Comparison of ENCODE assay signal across 8 cellular contexts in genomic region chr10:36888925-36889573, GRCh38.
DNase-seq lines count a peak whose midpoint lies in the region; FAIRE-seq and TF ChIP-seq lines count a peak whose summit lies in the region.

No MANE protein-coding gene starts in this region.

- H3K27me3 ChIP-seq in esophagus squamous epithelium: no peaks in the 10 kb centered on the region

- no peaks in the 10 kb centered on the region for H3K9me3 ChIP-seq in esophagus squamous epithelium

- H3K4me3 ChIP-seq in GM12865 (ENCODE audit: low read depth, low read length): no peak overlapping the region
- H3K4me3 ChIP-seq in NB4 (ENCODE audit: low read depth, low read length): no peak overlapping the region
- no peak overlapping the region for H3K4me3 ChIP-seq in esophagus squamous epithelium

- DNase-seq in GM12865 (ENCODE audit: low read depth) (peak; percentile 57), H54 (ENCODE audit: insufficient read length, low spot score) (peak; percentile 4), NB4 (ENCODE audit: low read depth) (peak; percentile 61), germinal center (ENCODE audit: low spot score) (peak; percentile 5), esophagus squamous epithelium (lab: John Stamatoyannopoulos, UW) (no peak), occipital lobe (lab: John Stamatoyannopoulos, UW) (no peak)
- DNase-seq in activated CD4-positive, alpha-beta T cell treated with anti-CD3 and anti-CD28 coated beads, Interleukin-2, amount 50 U/mL, for 1 hour: peak; percentile 21
- DNase-seq in stimulated activated CD4-positive, alpha-beta T cell treated with anti-CD3 and anti-CD28 coated beads, TNF-alpha, amount 100 ng/mL, for 24 hours (ENCODE audit: low read depth in 3 of 3): peak in 2 of 3 experiments; percentile 6 to 49

- no peak for FAIRE-seq in H54 (lab: Jason Lieb, UNC)

- WGBS in esophagus squamous epithelium, 2 donors: 29 to 39% methylated on average over 4 to 6 of the region's 6 CpGs

- TF ChIP-seq POLR2A in H54 (IDR thresholded peaks at IDR 0.05; ENCODE audit: low read depth, low read length) (no peak), NB4 (IDR thresholded peaks at IDR 0.05; ENCODE audit: extremely low read depth, insufficient read length) (no peak), esophagus squamous epithelium (IDR thresholded peaks at IDR 0.05) (no peak)

- intact Hi-C loops in esophagus squamous epithelium (cut with DNase I): loop anchor here (10.0 kb wide), 1 partner anchor 1254 kb away; no protein-coding TSS in a partner anchor

- peak; percentile 74 for TF ChIP-seq CTCF in GM12865 (IDR thresholded peaks at IDR 0.05; ENCODE audit: insufficient read depth, low read depth, low read length, missing control alignments)
- TF ChIP-seq CTCF in NB4 (IDR thresholded peaks at IDR 0.05; ENCODE audit: low read depth, low read length): peak; percentile 59
- TF ChIP-seq CTCF in esophagus squamous epithelium (IDR thresholded peaks at IDR 0.05): no peak

- no peaks in the 10 kb centered on the region for H3K4me1 ChIP-seq in esophagus squamous epithelium

- H3K27ac ChIP-seq in esophagus squamous epithelium: no peak overlapping the region

- H3K36me3 ChIP-seq in esophagus squamous epithelium: no peaks in the 10 kb centered on the region

Comparison
In these comparisons a context has a peak if more than half of its experiments do, and no peak if none do; other contexts are left out.
1. DNase-seq: peak in GM12865 (single experiment), H54 (single experiment), NB4 (single experiment), activated CD4-positive, alpha-beta T cell treated with anti-CD3 and anti-CD28 coated beads, Interleukin-2, amount 50 U/mL, for 1 hour (single experiment), germinal center (single experiment) and stimulated activated CD4-positive, alpha-beta T cell treated with anti-CD3 and anti-CD28 coated beads, TNF-alpha, amount 100 ng/mL, for 24 hours (2 of 3); none in esophagus squamous epithelium (single experiment) and occipital lobe (single experiment).
2. CTCF ChIP-seq: peak in GM12865 (single experiment) and NB4 (single experiment); none in esophagus squamous epithelium (0 of 6).